Comparison of ENCODE assay signal across 29 cellular contexts in genomic region chr17:6314311-6314710, GRCh38.
"Had no signal": no experiment of that assay in that cellular context is flagged by ENCODE, and none has a peak within 500 bp of the region (broad histone marks: within the 10 kb centered on the region; RNA-seq: fewer than 3 reads in every experiment).

No MANE protein-coding gene starts in this region.

- H3K9me3 ChIP-seq: neutrophil, pancreas, prostate gland, right lobe of liver, spleen, suprapubic skin, testis, tibial artery, transverse colon, upper lobe of right lung, uterus had no signal

- H3K27ac ChIP-seq: neutrophil, pancreas, prostate gland, right lobe of liver, skin epidermis, spleen, suprapubic skin, testis, tibial artery, transverse colon, upper lobe of right lung, uterus had no signal

- DNase-seq: naive thymus-derived CD8-positive, alpha-beta T cell; nephron progenitor cell; nucleus accumbens; pancreas; retina; right cardiac atrium; right lobe of liver; spleen; stimulated activated CD4-positive, alpha-beta T cell treated with anti-CD3 and anti-CD28 coated beads, Interleukin-12 subunit alpha, Interleukin-12 subunit beta, amount 100 ng/mL, for 4 hours; stimulated activated CD4-positive, alpha-beta T cell treated with anti-CD3 and anti-CD28 coated beads, Interleukin-1b, Interleukin-23, amount 100 ng/mL, for 48 hours; stimulated activated CD4-positive, alpha-beta T cell treated with anti-CD3 and anti-CD28 coated beads, Interleukin-4, amount 100 ng/mL, for 1 hour; stimulated activated CD4-positive, alpha-beta T cell treated with anti-CD3 and anti-CD28 coated beads, Interleukin-4, amount 100 ng/mL, for 4 hours; stimulated activated CD8-positive, alpha-beta memory T cell treated with anti-CD3 and anti-CD28 coated beads, Interleukin-4, amount 100 ng/mL, for 48 hours; stimulated activated naive CD4-positive, alpha-beta T cell; stimulated activated naive CD8-positive, alpha-beta T cell treated with anti-CD3 and anti-CD28 coated beads, Interleukin-15, amount 100 ng/mL, for 72 hours; stimulated activated naive CD8-positive, alpha-beta T cell treated with anti-CD3 and anti-CD28 coated beads, Interleukin-15, Interleukin-2, amounts not matched to agents 100 U/mL and 50 U/mL, for 24 hours; substantia nigra; testis; tibial artery; transverse colon; upper lobe of right lung; uterus had no signal

- H3K4me1 ChIP-seq: pancreas, prostate gland, right lobe of liver, spleen, suprapubic skin, testis, tibial artery, transverse colon, upper lobe of right lung, uterus had no signal

- H3K27me3 ChIP-seq: neutrophil, pancreas, right lobe of liver, testis, tibial artery, transverse colon, upper lobe of right lung, uterus had no signal

- ATAC-seq: naive thymus-derived CD8-positive, alpha-beta T cell; natural killer cell treated with Interleukin-12 subunit alpha and Interleukin-12 subunit beta and Interleukin-15 and Interleukin-18, amount 100 ng/mL, for 72 hours; pancreas; right cardiac atrium; right lobe of liver; stimulated activated memory B cell treated with anti-CD40 and anti-IgM and Interleukin-4, amounts not matched to agents 10 μg/mL and 1 μg/mL and 100 μg/mL, for 72 hours; stimulated activated naive CD8-positive, alpha-beta T cell treated with anti-CD3 and anti-CD28 coated beads, Interleukin-15, amount 100 ng/mL, for 72 hours; stimulated activated naive CD8-positive, alpha-beta T cell treated with anti-CD3 and anti-CD28 coated beads, Interleukin-15, Interleukin-2, amounts not matched to agents 100 U/mL and 50 U/mL, for 24 hours; upper lobe of right lung had no signal

- H3K36me3 ChIP-seq: neutrophil, pancreas, prostate gland, right lobe of liver, spleen, suprapubic skin, tibial artery, transverse colon, upper lobe of right lung, uterus had no signal

- H3K4me3 ChIP-seq: pancreas, prostate gland, right lobe of liver, skin epidermis, smooth muscle cell, spleen, suprapubic skin, testis, tibial artery, transverse colon, upper lobe of right lung, uterus had no signal
